ENCODE assay signal across 11 cellular contexts in genomic region chr7:78530351-78530750, GRCh38.
DNase-seq lines count a peak whose midpoint lies in the region; ATAC-seq and TF ChIP-seq lines count a peak whose summit lies in the region.
"Had no signal": no experiment of that assay in that cellular context is flagged by ENCODE, and none has a peak within 500 bp of the region (broad histone marks: within the 10 kb centered on the region; RNA-seq: fewer than 3 reads in every experiment).

No MANE protein-coding gene starts in this region.

- CTCF ChIA-PET in activated CD8-positive, alpha-beta T cell treated with anti-CD3 and anti-CD28 coated beads, Interleukin-2, amount 10 ng/mL, durations not matched to agents 7 days and 5 days (lab: Charles Lee) = no interaction called here

- no peaks in the 10 kb centered on the region for H3K9me3 Mint-ChIP-seq in activated CD8-positive, alpha-beta T cell treated with anti-CD3 and anti-CD28 coated beads, Interleukin-2, amount 10 ng/mL, durations not matched to agents 7 days and 5 days (ENCODE audit: insufficient read depth)
- no peaks in the 10 kb centered on the region for H3K9me3 Mint-ChIP-seq in neural progenitor cell

- no peak overlapping the region for H2AFZ ChIP-seq in neural progenitor cell (replicated peaks)

- POLR2A ChIA-PET in activated CD8-positive, alpha-beta T cell treated with anti-CD3 and anti-CD28 coated beads, Interleukin-2, amount 10 ng/mL, durations not matched to agents 7 days and 5 days (lab: Charles Lee) = no interaction called here

- no peaks in the 10 kb centered on the region for H3K9me3 ChIP-seq in neural progenitor cell (ENCODE audit: low read depth)

- H3K4me3 Mint-ChIP-seq in activated CD8-positive, alpha-beta T cell treated with anti-CD3 and anti-CD28 coated beads, Interleukin-2, amount 10 ng/mL, durations not matched to agents 7 days and 5 days = no peak overlapping the region
- H3K4me3 Mint-ChIP-seq in neural progenitor cell = no peak overlapping the region
- H3K4me3 Mint-ChIP-seq: activated T-cell treated with anti-CD3 and anti-CD28 coated beads, Interleukin-2, amount 50 U/mL, for 72 hours had no signal

- H3K27me3 ChIP-seq in brain microvascular endothelial cell (replicated peaks) (no peaks in the 10 kb centered on the region), layer of hippocampus (ENCODE audit: control insufficient read depth, insufficient read depth, low read length) (no peaks in the 10 kb centered on the region), neural progenitor cell (no peaks in the 10 kb centered on the region)

- no peak overlapping the region for H3K27ac Mint-ChIP-seq in activated CD8-positive, alpha-beta T cell treated with anti-CD3 and anti-CD28 coated beads, Interleukin-2, amount 10 ng/mL, durations not matched to agents 7 days and 5 days
- no peak overlapping the region for H3K27ac Mint-ChIP-seq in neural progenitor cell
- H3K27ac Mint-ChIP-seq: activated T-cell treated with anti-CD3 and anti-CD28 coated beads, Interleukin-2, amount 50 U/mL, for 72 hours had no signal

- no peak overlapping the region for H3K9ac ChIP-seq in neural progenitor cell

- TF ChIP-seq CTCF in brain microvascular endothelial cell (IDR thresholded peaks at IDR 0.05; ENCODE audit: low read depth, low read length, missing control alignments) = no peak
- TF ChIP-seq CTCF in neural progenitor cell (IDR thresholded peaks at IDR 0.05) = no peak

- ATAC-seq in activated CD8-positive, alpha-beta T cell treated with anti-CD3 and anti-CD28 coated beads, Interleukin-2, amount 10 ng/mL, durations not matched to agents 7 days and 5 days = no peak
- ATAC-seq: activated T-cell treated with anti-CD3 and anti-CD28 coated beads, Interleukin-2, amount 50 U/mL, for 72 hours had no signal

- in situ Hi-C loops in brain microvascular endothelial cell (cut with HindIII; ENCODE audit: low pct_ligation_motif_present, low sequenced_read_pairs) = no loop called here

- H3K4me1 Mint-ChIP-seq in activated CD8-positive, alpha-beta T cell treated with anti-CD3 and anti-CD28 coated beads, Interleukin-2, amount 10 ng/mL, durations not matched to agents 7 days and 5 days (ENCODE audit: low read depth) = no peaks in the 10 kb centered on the region
- no peaks in the 10 kb centered on the region for H3K4me1 Mint-ChIP-seq in neural progenitor cell

- no peaks in the 10 kb centered on the region for H4K20me1 ChIP-seq in neural progenitor cell (ENCODE audit: low read depth)

- no peaks in the 10 kb centered on the region for H3K4me1 ChIP-seq in neural progenitor cell

- H3K36me3 Mint-ChIP-seq in activated CD8-positive, alpha-beta T cell treated with anti-CD3 and anti-CD28 coated beads, Interleukin-2, amount 10 ng/mL, durations not matched to agents 7 days and 5 days (ENCODE audit: low read depth) = no peaks in the 10 kb centered on the region
- H3K36me3 Mint-ChIP-seq in neural progenitor cell = no peaks in the 10 kb centered on the region

- no peak overlapping the region for H3K4me3 ChIP-seq in brain microvascular endothelial cell (ENCODE audit: low read depth, low read length)
- H3K4me3 ChIP-seq in neural progenitor cell = no peak overlapping the region

- no peaks in the 10 kb centered on the region for H3K79me2 ChIP-seq in neural progenitor cell (ENCODE audit: low read depth)

- H3K36me3 ChIP-seq in brain microvascular endothelial cell (replicated peaks) = no peaks in the 10 kb centered on the region
- H3K36me3 ChIP-seq in neural progenitor cell = no peaks in the 10 kb centered on the region

- DNase-seq in EH (ENCODE audit: low read depth) = peak; percentile 82
- peak; percentile 39 to 65 for DNase-seq in NCI-H2081 (lab: John Stamatoyannopoulos, UW)
- DNase-seq in brain microvascular endothelial cell = peak; percentile 65
- no peak for DNase-seq in activated CD8-positive, alpha-beta T cell treated with anti-CD3 and anti-CD28 coated beads, Interleukin-2, amount 10 ng/mL, durations not matched to agents 7 days and 5 days
- no peak for DNase-seq in Kasumi-1 (lab: John Stamatoyannopoulos, UW)
- no peak for DNase-seq in SHP77 (lab: John Stamatoyannopoulos, UW)
- DNase-seq in neural progenitor cell (ENCODE audit: low spot score) = no peak
- DNase-seq: activated T-cell treated with anti-CD3 and anti-CD28 coated beads, Interleukin-2, amount 50 U/mL, for 72 hours; NCI-H446; occipital lobe had no signal

- H3K27ac ChIP-seq in brain microvascular endothelial cell (no peak overlapping the region), layer of hippocampus (ENCODE audit: low read depth, low read length) (peak overlapping the region; percentile 66), neural progenitor cell (no peak overlapping the region)

- H3K27me3 Mint-ChIP-seq in activated CD8-positive, alpha-beta T cell treated with anti-CD3 and anti-CD28 coated beads, Interleukin-2, amount 10 ng/mL, durations not matched to agents 7 days and 5 days (ENCODE audit: low read depth) = no peaks in the 10 kb centered on the region
- H3K27me3 Mint-ChIP-seq in neural progenitor cell (ENCODE audit: insufficient read depth, low read depth) = peaks cover 2% of the 10 kb centered on the region

- no peaks in the 10 kb centered on the region for H3F3A ChIP-seq in neural progenitor cell (ENCODE audit: low read depth)

- H3K4me2 ChIP-seq in neural progenitor cell = no peak overlapping the region

Comparison
In these comparisons a context has a peak if more than half of its experiments do, and no peak if none do; other contexts are left out.
1. DNase-seq: peak in EH (single experiment), NCI-H2081 (2 of 2) and brain microvascular endothelial cell (single experiment); none in activated CD8-positive, alpha-beta T cell treated with anti-CD3 and anti-CD28 coated beads, Interleukin-2, amount 10 ng/mL, durations not matched to agents 7 days and 5 days (single experiment), Kasumi-1 (0 of 2), SHP77 (0 of 2) and neural progenitor cell (single experiment).